7 cellular contexts compared by ENCODE assay signal in the genomic region with DNA sequence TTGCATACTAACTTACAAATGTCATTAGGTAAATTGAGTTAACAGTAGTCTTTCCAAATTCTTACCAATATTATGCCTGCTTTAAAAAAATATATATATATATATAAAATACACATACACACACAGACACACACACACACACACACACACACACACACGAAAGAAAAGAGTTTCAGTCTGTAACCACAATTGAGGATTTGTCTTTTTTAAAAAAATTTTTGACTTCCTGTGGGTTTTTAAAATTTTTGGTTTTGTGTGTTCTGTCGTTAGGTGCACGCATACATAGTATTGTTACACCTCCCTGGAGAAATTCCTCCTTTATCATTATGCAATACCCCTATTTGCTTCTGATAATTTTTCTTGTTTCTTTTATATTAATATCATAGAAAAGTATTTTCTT.
A peak's percentile ranks its signal among the peaks of the same experiment; 100 is the strongest.
DNase-seq lines count a peak whose midpoint lies in the region; ATAC-seq, FAIRE-seq and TF ChIP-seq lines count a peak whose summit lies in the region.
"Not testable (repeated sequence)": the region's sequence is repeated elsewhere in the genome, so short reads cannot be mapped to it uniquely, and the experiment has no call there.

No MANE protein-coding gene starts in this region.

- TF ChIP-seq POLR2A in GM12878 (IDR thresholded peaks at IDR 0.05; ENCODE audit: low read depth, low read length) = not testable (repeated sequence)

- BruUV-seq in GM12878 (replicated peaks; lab: Mats Ljungman, UMichigan) = not testable (repeated sequence)

- H4K20me1 ChIP-seq in DND-41 (ENCODE audit: insufficient read depth, low read length); GM12878 (ENCODE audit: control insufficient read depth, insufficient read depth): not testable (repeated sequence)

- H3K36me3 Mint-ChIP-seq in CD4-positive, CD25-positive, alpha-beta regulatory T cell; activated CD4-positive, alpha-beta T cell treated with anti-CD3 and anti-CD28 coated beads, Interleukin-2, amount 10 ng/mL, durations not matched to agents 24 days and 14 days (ENCODE audit: low read depth); activated CD8-positive, alpha-beta memory T cell treated with anti-CD3 and anti-CD28 coated beads, Interleukin-2, amount 10 ng/mL, durations not matched to agents 7 days and 5 days: not testable (repeated sequence)

- CTCF ChIA-PET in activated CD8-positive, alpha-beta memory T cell treated with anti-CD3 and anti-CD28 coated beads, Interleukin-2, amount 10 ng/mL, durations not matched to agents 7 days and 5 days (lab: Charles Lee) = not testable (repeated sequence)
- CTCF ChIA-PET in GM12878 (lab: Yijun Ruan, JAX) = interaction anchor here (0.6 kb wide), 1 partner anchor 199 kb away, joined by 4 read pairs; no protein-coding TSS in a partner anchor

- H3K4me1 ChIP-seq in CD4-positive, CD25-positive, alpha-beta regulatory T cell (ENCODE audit: control insufficient read depth, insufficient read depth, low read length, poor library complexity, severe bottlenecking); DND-41 (ENCODE audit: insufficient read depth, low read length); GM12878 (ENCODE audit: control insufficient read depth, insufficient read depth, low read length): not testable (repeated sequence)

- H3K4me3 ChIP-seq in CD4-positive, CD25-positive, alpha-beta regulatory T cell (ENCODE audit: low read depth, low read length); DND-41 (ENCODE audit: low read depth in 1 of 2, low read length in 2 of 2); GM12878: not testable (repeated sequence)

- not testable (repeated sequence) for FAIRE-seq in GM12878 (lab: Jason Lieb, UNC)

- peak in 2 of 3 donors; percentile 22 to 35 for DNase-seq in CD4-positive, CD25-positive, alpha-beta regulatory T cell
- DNase-seq in DND-41 (peak; percentile 32), MV-4-11 (lab: John Stamatoyannopoulos, UW) (peak; percentile 56)
- peak; percentile 65 for DNase-seq in activated CD4-positive, alpha-beta T cell treated with anti-CD3 and anti-CD28 coated beads, Interleukin-2, amount 10 ng/mL, durations not matched to agents 24 days and 14 days
- DNase-seq in activated CD8-positive, alpha-beta memory T cell treated with anti-CD3 and anti-CD28 coated beads, Interleukin-2, amount 10 ng/mL, durations not matched to agents 7 days and 5 days; GM12878 (ENCODE audit: low read depth, low spot score): not testable (repeated sequence)
- peak; percentile 4 for DNase-seq in stimulated activated CD4-positive, alpha-beta T cell treated with anti-CD3 and anti-CD28 coated beads, Interleukin-15, amount 100 ng/mL, for 24 hours

- TF ChIP-seq RAD21 in GM12878 (IDR thresholded peaks at IDR 0.05; ENCODE audit: insufficient read depth, low read depth, low read length) = not testable (repeated sequence)

- H3K4me2 ChIP-seq in DND-41 (ENCODE audit: insufficient read depth, low read length); GM12878 (ENCODE audit: control insufficient read depth, insufficient read depth): not testable (repeated sequence)

- not testable (repeated sequence) for H3K9me3 ChIP-seq in CD4-positive, CD25-positive, alpha-beta regulatory T cell (ENCODE audit: control insufficient read depth in 2 of 2, low read length in 2 of 2); DND-41 (ENCODE audit: insufficient read depth, low read length, severe bottlenecking); GM12878 (replicated peaks; ENCODE audit: control insufficient read depth, insufficient read depth, low read length)

- H3K36me3 ChIP-seq in CD4-positive, CD25-positive, alpha-beta regulatory T cell (ENCODE audit: control insufficient read depth, insufficient read depth, low read length); DND-41 (ENCODE audit: insufficient read depth, low read length); GM12878 (ENCODE audit: control insufficient read depth in 2 of 2, insufficient read depth in 2 of 2, low read length in 1 of 2): not testable (repeated sequence)

- H3K27me3 ChIP-seq in CD4-positive, CD25-positive, alpha-beta regulatory T cell (ENCODE audit: control insufficient read depth, insufficient read depth, low read length); DND-41 (ENCODE audit: insufficient read depth, low read length, poor library complexity); GM12878 (replicated peaks in 1 of 2; ENCODE audit: control insufficient read depth in 2 of 2, insufficient read depth in 2 of 2, low read length in 1 of 2): not testable (repeated sequence)

- H3K27ac Mint-ChIP-seq in CD4-positive, CD25-positive, alpha-beta regulatory T cell; activated CD4-positive, alpha-beta T cell treated with anti-CD3 and anti-CD28 coated beads, Interleukin-2, amount 10 ng/mL, durations not matched to agents 24 days and 14 days; activated CD8-positive, alpha-beta memory T cell treated with anti-CD3 and anti-CD28 coated beads, Interleukin-2, amount 10 ng/mL, durations not matched to agents 7 days and 5 days: not testable (repeated sequence)

- not testable (repeated sequence) for H3K79me2 ChIP-seq in DND-41 (ENCODE audit: insufficient read depth, low read length); GM12878 (ENCODE audit: control insufficient read depth, insufficient read depth, low read length)

- not testable (repeated sequence) for H3K27ac ChIP-seq in CD4-positive, CD25-positive, alpha-beta regulatory T cell (ENCODE audit: insufficient read depth, low read length, poor library complexity, severe bottlenecking); DND-41 (ENCODE audit: low read length); GM12878 (ENCODE audit: control insufficient read depth, insufficient read depth)

- TF ChIP-seq CTCF in DND-41 (IDR thresholded peaks at IDR 0.05; ENCODE audit: borderline replicate concordance, extremely low read depth, low read length, poor library complexity, severe bottlenecking); GM12878 (IDR thresholded peaks at IDR 0.05 in 2 of 3, conservative IDR thresholded peaks at IDR 0.05 in 1 of 3; ENCODE audit: control insufficient read depth in 2 of 3, extremely low read depth in 1 of 3, insufficient read depth in 1 of 3, low read depth in 3 of 3, low read length in 3 of 3): not testable (repeated sequence)

- not testable (repeated sequence) for H3K9ac ChIP-seq in DND-41 (ENCODE audit: low read depth, low read length); GM12878 (ENCODE audit: control insufficient read depth, insufficient read depth, low read length)

- H3K9me3 Mint-ChIP-seq in CD4-positive, CD25-positive, alpha-beta regulatory T cell; activated CD4-positive, alpha-beta T cell treated with anti-CD3 and anti-CD28 coated beads, Interleukin-2, amount 10 ng/mL, durations not matched to agents 24 days and 14 days; activated CD8-positive, alpha-beta memory T cell treated with anti-CD3 and anti-CD28 coated beads, Interleukin-2, amount 10 ng/mL, durations not matched to agents 7 days and 5 days (ENCODE audit: low read depth): not testable (repeated sequence)

- intact Hi-C loops in activated CD4-positive, alpha-beta T cell treated with anti-CD3 and anti-CD28 coated beads, Interleukin-2, amount 10 ng/mL, durations not matched to agents 24 days and 14 days (cut with micrococcal nuclease); GM12878 (cut with micrococcal nuclease; ENCODE audit: unreplicated experiment): not testable (repeated sequence)

- in situ Hi-C loops in GM12878 (cut with MboI) = not testable (repeated sequence)

- not testable (repeated sequence) for ATAC-seq in CD4-positive, CD25-positive, alpha-beta regulatory T cell (ENCODE audit: low read depth in 2 of 2)
- peak; percentile 76 for ATAC-seq in DND-41 (ENCODE audit: insufficient read depth, low read depth)
- peak; percentile 30 for ATAC-seq in activated CD8-positive, alpha-beta memory T cell treated with anti-CD3 and anti-CD28 coated beads, Interleukin-2, amount 10 ng/mL, durations not matched to agents 7 days and 5 days
- ATAC-seq in GM12878 = peak; percentile 47; the same call in 2 of the 3 replicates

- not testable (repeated sequence) for H3K4me3 Mint-ChIP-seq in CD4-positive, CD25-positive, alpha-beta regulatory T cell; activated CD4-positive, alpha-beta T cell treated with anti-CD3 and anti-CD28 coated beads, Interleukin-2, amount 10 ng/mL, durations not matched to agents 24 days and 14 days; activated CD8-positive, alpha-beta memory T cell treated with anti-CD3 and anti-CD28 coated beads, Interleukin-2, amount 10 ng/mL, durations not matched to agents 7 days and 5 days

- SMC1A ChIA-PET in GM12878 (lab: Charles Lee; ENCODE audit: uncharacterized antibody, unreplicated experiment) = not testable (repeated sequence)

- H3K27me3 Mint-ChIP-seq in CD4-positive, CD25-positive, alpha-beta regulatory T cell; activated CD8-positive, alpha-beta memory T cell treated with anti-CD3 and anti-CD28 coated beads, Interleukin-2, amount 10 ng/mL, durations not matched to agents 7 days and 5 days: not testable (repeated sequence)
- H3K27me3 Mint-ChIP-seq in activated CD4-positive, alpha-beta T cell treated with anti-CD3 and anti-CD28 coated beads, Interleukin-2, amount 10 ng/mL, durations not matched to agents 24 days and 14 days = peaks cover 26% of the 10 kb centered on the region

- not testable (repeated sequence) for H2AFZ ChIP-seq in DND-41 (ENCODE audit: low read depth, low read length); GM12878 (ENCODE audit: control insufficient read depth, low read depth, low read length)

- H3K4me1 Mint-ChIP-seq in CD4-positive, CD25-positive, alpha-beta regulatory T cell; activated CD4-positive, alpha-beta T cell treated with anti-CD3 and anti-CD28 coated beads, Interleukin-2, amount 10 ng/mL, durations not matched to agents 24 days and 14 days: not testable (repeated sequence)
- H3K4me1 Mint-ChIP-seq in activated CD8-positive, alpha-beta memory T cell treated with anti-CD3 and anti-CD28 coated beads, Interleukin-2, amount 10 ng/mL, durations not matched to agents 7 days and 5 days = peaks cover 12% of the 10 kb centered on the region

- RAD21 ChIA-PET in GM12878 (lab: Charles Lee; ENCODE audit: unreplicated experiment) = not testable (repeated sequence)

- POLR2A ChIA-PET in GM12878 (lab: Charles Lee) = not testable (repeated sequence)

- WGBS in GM12878 (ENCODE audit: insufficient coverage, insufficient replicate concordance, low lambda C conversion rate, missing lambda C conversion rate) = 0% methylated on average over 2 of the region's 3 CpGs

- TF ChIP-seq EP300 in GM12878 (IDR thresholded peaks at IDR 0.05; ENCODE audit: borderline replicate concordance in 1 of 2, control insufficient read depth in 1 of 2, low read depth in 2 of 2, low read length in 2 of 2) = not testable (repeated sequence)
